11 cellular contexts compared by ENCODE assay signal in the genomic region with DNA sequence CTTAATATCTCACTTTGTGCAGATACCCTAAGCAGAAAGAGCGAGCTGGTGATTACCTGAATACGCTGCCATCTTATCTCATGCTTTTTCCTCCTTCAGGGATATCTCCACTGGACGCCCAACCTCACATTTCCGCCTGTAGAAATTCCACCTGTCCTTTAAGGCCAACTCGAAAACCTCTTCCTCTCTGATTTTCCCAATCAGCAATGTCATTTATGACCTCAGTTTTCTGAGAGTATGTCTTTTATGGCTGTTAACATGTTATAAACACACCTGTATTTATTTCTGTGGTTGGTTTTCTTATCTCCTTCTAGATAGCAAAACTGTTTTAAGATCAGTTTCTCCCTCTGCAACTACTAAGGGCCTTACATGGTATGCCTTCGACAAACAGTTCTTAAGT. TPM values are rescaled to one million over a fixed set of nuclear protein-coding genes. Genes with fewer than 3 reads are reported as not detected.
DNase-seq lines count a peak whose midpoint lies in the region; TF ChIP-seq lines count a peak whose summit lies in the region.
"Had no signal": no experiment of that assay in that cellular context is flagged by ENCODE, and none has a peak within 500 bp of the region (broad histone marks: within the 10 kb centered on the region; RNA-seq: fewer than 3 reads in every experiment).

No MANE protein-coding gene starts in this region.

- no peaks in the 10 kb centered on the region for H3K9me3 Mint-ChIP-seq in nephron

- BruUV-seq in mammary epithelial cell (replicated peaks; lab: Mats Ljungman, UMichigan), result TSS peak; percentile 35

- no peak for DNase-seq in Karpas-422
- no peak for DNase-seq in mammary epithelial cell
- no peak for DNase-seq in GOT3 (lab: John Stamatoyannopoulos, UW)
- no peak for DNase-seq in ovary
- no peak for DNase-seq in thyroid gland
- no peak for DNase-seq in KG1 (lab: John Stamatoyannopoulos, UW)
- DNase-seq: COR-L47, NCI-H187 treated with DMSO at 0.1 percent for 48 hours had no signal

- H2AFZ ChIP-seq in Karpas-422 (ENCODE audit: low read length) (peak overlapping the region; percentile 86), mammary epithelial cell (ENCODE audit: low read depth, low read length) (peak overlapping the region; percentile 95)

- TF ChIP-seq CTCF in mammary epithelial cell (conservative IDR thresholded peaks at IDR 0.05 in 1 of 2, IDR thresholded peaks at IDR 0.05 in 1 of 2; ENCODE audit: extremely low read depth in 1 of 2, insufficient read depth in 1 of 2, low read depth in 1 of 2, low read length in 2 of 2) (no peak), nephron (IDR thresholded peaks at IDR 0.05; ENCODE audit: unreplicated experiment in 3 of 3) (no peak), ovary (IDR thresholded peaks at IDR 0.05) (no peak), thyroid gland (IDR thresholded peaks at IDR 0.05) (no peak)

- H3K9ac ChIP-seq in BLaER1 treated with 17β-estradiol and CSF1 and Interleukin-3, amounts not matched to agents 10 nM and 100 nM, result no peak overlapping the region
- peak overlapping the region; percentile 95 for H3K9ac ChIP-seq in Karpas-422 (ENCODE audit: low read length)
- no peak overlapping the region for H3K9ac ChIP-seq in mammary epithelial cell (ENCODE audit: insufficient read depth, low read length)

- H3K9me3 ChIP-seq in BLaER1 treated with 17β-estradiol and CSF1 and Interleukin-3, amounts not matched to agents 10 nM and 100 nM (replicated peaks in 1 of 11), result no peaks in the 10 kb centered on the region
- H3K9me3 ChIP-seq in Karpas-422 (ENCODE audit: low read length) (no peaks in the 10 kb centered on the region), mammary epithelial cell (replicated peaks; ENCODE audit: insufficient read depth, low read length) (no peaks in the 10 kb centered on the region), ovary (no peaks in the 10 kb centered on the region), thyroid gland (no peaks in the 10 kb centered on the region)
- H3K9me3 ChIP-seq: SJSA1 had no signal

- no peak overlapping the region for H3K27ac ChIP-seq in BLaER1 treated with 17β-estradiol and CSF1 and Interleukin-3, amounts not matched to agents 10 nM and 100 nM
- H3K27ac ChIP-seq in Karpas-422 (ENCODE audit: low read length) (peak overlapping the region; percentile 96), mammary epithelial cell (ENCODE audit: insufficient read depth, low read depth, low read length) (no peak overlapping the region), ovary (peak overlapping the region in 1 of 2 donors; percentile 95), thyroid gland (peak overlapping the region in 1 of 3 donors; percentile 98)
- H3K27ac ChIP-seq: SJSA1 had no signal

- CTCF ChIA-PET in mammary epithelial cell (lab: Charles Lee; ENCODE audit: low non-redundant PET), result no interaction called here

- peaks cover 47% of the 10 kb centered on the region for H3K79me2 ChIP-seq in Karpas-422 (ENCODE audit: low read length)
- H3K79me2 ChIP-seq in mammary epithelial cell (ENCODE audit: insufficient read depth, low read length), result peaks cover 40% of the 10 kb centered on the region

- no peak overlapping the region for H3K4me3 ChIP-seq in BLaER1 treated with 17β-estradiol and CSF1 and Interleukin-3, amounts not matched to agents 10 nM and 100 nM
- H3K4me3 ChIP-seq in Karpas-422 (ENCODE audit: low read length), result peak overlapping the region; percentile 87; the same call in 1 of the 2 replicates
- H3K4me3 ChIP-seq in mammary epithelial cell (replicated peaks in 1 of 3; ENCODE audit: insufficient read depth in 1 of 3, low read depth in 2 of 3, low read length in 3 of 3), result no peak overlapping the region
- H3K4me3 ChIP-seq in ovary, result no peak overlapping the region
- H3K4me3 ChIP-seq in thyroid gland (replicated peaks in 1 of 3), result no peak overlapping the region

- peak overlapping the region in 10 of 11 experiments; percentile 56 to 100 (median 98); a peak in 19 of 22 replicates for H3K4me2 ChIP-seq in BLaER1 treated with 17β-estradiol and CSF1 and Interleukin-3, amounts not matched to agents 10 nM and 100 nM
- H3K4me2 ChIP-seq in Karpas-422 (ENCODE audit: low read depth, low read length, poor library complexity, severe bottlenecking), result peak overlapping the region; percentile 91
- H3K4me2 ChIP-seq in mammary epithelial cell (ENCODE audit: insufficient read depth, low read depth, low read length), result peak overlapping the region; percentile 92

- H3K36me3 ChIP-seq in BLaER1 treated with 17β-estradiol and CSF1 and Interleukin-3, amounts not matched to agents 10 nM and 100 nM, result no peaks in the 10 kb centered on the region; a peak in 1 of 22 replicates
- H3K36me3 ChIP-seq in Karpas-422 (ENCODE audit: insufficient read depth, low read length) (peaks cover 14% of the 10 kb centered on the region; the same call in 1 of the 2 replicates), mammary epithelial cell (ENCODE audit: insufficient read depth, low read length) (peaks cover 4% of the 10 kb centered on the region), ovary (no peaks in the 10 kb centered on the region), thyroid gland (no peaks in the 10 kb centered on the region)

- TF ChIP-seq POLR2A in ovary (IDR thresholded peaks at IDR 0.05) (no peak), thyroid gland (IDR thresholded peaks at IDR 0.05) (no peak)

- no peak for TF ChIP-seq EP300 in ovary (IDR thresholded peaks at IDR 0.05)

- no peaks in the 10 kb centered on the region for H3K27me3 ChIP-seq in BLaER1 treated with 17β-estradiol and CSF1 and Interleukin-3, amounts not matched to agents 10 nM and 100 nM
- H3K27me3 ChIP-seq in Karpas-422 (ENCODE audit: low read length) (no peaks in the 10 kb centered on the region), mammary epithelial cell (ENCODE audit: insufficient read depth, low read length) (no peaks in the 10 kb centered on the region), ovary (no peaks in the 10 kb centered on the region), thyroid gland (no peaks in the 10 kb centered on the region)
- H3K27me3 ChIP-seq: SJSA1 had no signal

- H3K27me3 Mint-ChIP-seq in nephron (ENCODE audit: low read depth), result peaks cover 8% of the 10 kb centered on the region

- peaks cover 25% of the 10 kb centered on the region for H3K4me1 Mint-ChIP-seq in nephron

- H3K4me3 Mint-ChIP-seq in nephron, result peak overlapping the region; percentile 63 to 81 (median 76)

- dilution Hi-C loops in mammary epithelial cell (cut with HindIII; ENCODE audit: low sequenced_read_pairs), result loop anchor here (5.0 kb wide), 1 partner anchor 48 kb away; no protein-coding TSS in a partner anchor

- WGBS in mammary epithelial cell (ENCODE audit: low coverage, missing lambda C conversion rate), result 93% methylated on average over 6 of the region's 6 CpGs
- 91 to 92% (median 92%) methylated on average over 6 of the region's 6 CpGs for WGBS in ovary, 3 donors
- 97% methylated on average over 6 of the region's 6 CpGs for WGBS in thyroid gland, 2 donors

- no peak overlapping the region for H3K27ac Mint-ChIP-seq in nephron

- H3K4me1 ChIP-seq in BLaER1 treated with 17β-estradiol and CSF1 and Interleukin-3, amounts not matched to agents 10 nM and 100 nM, result peaks cover 63 to 81% (median 76%) of the 10 kb centered on the region in 10 experiments
- H3K4me1 ChIP-seq in Karpas-422 (ENCODE audit: low read length) (peaks cover 90% of the 10 kb centered on the region), mammary epithelial cell (ENCODE audit: insufficient read depth, low read length) (peaks cover 24% of the 10 kb centered on the region), ovary (ENCODE audit: insufficient read depth) (peaks cover 17% of the 10 kb centered on the region), thyroid gland (peaks cover 24 to 35% of the 10 kb centered on the region in 2 donors)

- in situ Hi-C loops in mammary epithelial cell (cut with MboI; ENCODE audit: low sequenced_read_pairs in 2 of 2), result loop anchor here in 1 of 2 donors (5.0 kb wide), 1 partner anchor 43 kb away; no protein-coding TSS in a partner anchor

- intact Hi-C loops in mammary epithelial cell (cut with micrococcal nuclease) (loop anchor here (1.0 to 2.0 kb wide), 2 partner anchors 21 to 42 kb away; no protein-coding TSS in a partner anchor), ovary (cut with DNase I) (loop anchor here in 3 of 4 donors (2.0 to 5.0 kb wide), 3 partner anchors 38 to 47 kb away; no protein-coding TSS in a partner anchor), thyroid gland (cut with DNase I) (loop anchor here (2.0 kb wide), 1 partner anchor 43 kb away; no protein-coding TSS in a partner anchor)

- peaks cover 0 to 7% (median 0%) of the 10 kb centered on the region in 11 experiments; a peak in 2 of 22 replicates for H4K20me1 ChIP-seq in BLaER1 treated with 17β-estradiol and CSF1 and Interleukin-3, amounts not matched to agents 10 nM and 100 nM
- no peaks in the 10 kb centered on the region for H4K20me1 ChIP-seq in Karpas-422 (ENCODE audit: insufficient read depth, low read depth, low read length)
- H4K20me1 ChIP-seq in mammary epithelial cell (ENCODE audit: insufficient read depth, low read length), result no peaks in the 10 kb centered on the region

- H3K9me2 ChIP-seq in Karpas-422 (replicated peaks; ENCODE audit: insufficient read depth, low read length), result no peaks in the 10 kb centered on the region

- H3K36me3 Mint-ChIP-seq in nephron (ENCODE audit: low read depth), result no peaks in the 10 kb centered on the region

RNA-seq across cellular contexts. Expression of a gene that starts 41.1 kb away (rescaled TPM):
- 0.04 TPM in 1 of 2 replicates, not detected in the other for total RNA-seq in Karpas-422 (2014; rRNA removed; shearing (Covaris generic); ENCODE audit: low replicate concordance)
- total RNA-seq in mammary epithelial cell, result not detected
- polyA plus RNA-seq in mammary epithelial cell, result 0.02 TPM
- polyA minus RNA-seq in mammary epithelial cell, result not detected
- 10 to 100 TPM; 12.6 to 42.1 (median 21.9) TPM for total RNA-seq in ovary
- polyA plus RNA-seq in ovary, result 100 to 1,000 TPM in 1 of 2 donors, 10 to 100 TPM in 1; 50.8 to 146 TPM
- 10 to 100 TPM; 20.7 to 38.8 (median 27.8) TPM for total RNA-seq in thyroid gland

Comparison
In these comparisons a context has a peak if more than half of its experiments do, and no peak if none do; other contexts are left out.
1. RNA of a gene that starts 41.1 kb away (total RNA-seq): 20.7 to 38.8 TPM in thyroid gland and 12.6 to 42.1 TPM in ovary; not detected in mammary epithelial cell and 0.04 TPM in Karpas-422; every median in the first group is over 10 times any median in the second.
2. Peak in every context shown above with its lines, with median percentiles within 50 percentile points of each other: H3K4me2 ChIP-seq.